ENCODE assay signal across 32 cellular contexts in genomic region chr3:147404800-147405551, GRCh38. TPM values are rescaled to one million over a fixed set of nuclear protein-coding genes. Genes with fewer than 3 reads are reported as not detected.
A peak's percentile ranks its signal among the peaks of the same experiment; 100 is the strongest.
DNase-seq lines count a peak whose midpoint lies in the region; TF ChIP-seq lines count a peak whose summit lies in the region.
"Had no signal": no experiment of that assay in that cellular context is flagged by ENCODE, and none has a peak within 500 bp of the region (broad histone marks: within the 10 kb centered on the region; RNA-seq: fewer than 3 reads in every experiment).

No MANE protein-coding gene starts in this region.

- no peak for TF ChIP-seq CTCF in chondrocyte (IDR thresholded peaks at IDR 0.05)

- peak overlapping the region; percentile 10; the same call in 1 of the 2 replicates for H3K4me3 ChIP-seq in HUES48 (ENCODE audit: low read depth, low read length)
- H3K4me3 ChIP-seq: ascending aorta, esophagus squamous epithelium, heart right ventricle, left ventricle myocardium inferior, stomach, tibial nerve had no signal

- H3K4me1 Mint-ChIP-seq in chondrocyte (ENCODE audit: low read depth) = peaks cover 36% of the 10 kb centered on the region

- H3K4me3 Mint-ChIP-seq in chondrocyte (ENCODE audit: unreplicated experiment) = no peak overlapping the region
- H3K4me3 Mint-ChIP-seq: activated CD8-positive, alpha-beta T cell treated with anti-CD3 and anti-CD28 coated beads for 36 hours; activated naive CD8-positive, alpha-beta T cell treated with anti-CD3 and anti-CD28 coated beads, Interleukin-2, amount 10 ng/mL, durations not matched to agents 7 days and 5 days; effector memory CD8-positive, alpha-beta T cell had no signal

- no peaks in the 10 kb centered on the region for H3K36me3 ChIP-seq in HUES48 (ENCODE audit: control insufficient read depth, insufficient read depth, low read length)
- H3K36me3 ChIP-seq: ascending aorta, esophagus squamous epithelium, heart right ventricle, left ventricle myocardium inferior, stomach, tibial nerve had no signal

- H3K9ac ChIP-seq in HUES48 (ENCODE audit: low read depth, low read length) = no peak overlapping the region

- H3K27ac Mint-ChIP-seq in chondrocyte (ENCODE audit: unreplicated experiment) = no peak overlapping the region
- H3K27ac Mint-ChIP-seq: activated CD8-positive, alpha-beta T cell treated with anti-CD3 and anti-CD28 coated beads for 36 hours; activated naive CD8-positive, alpha-beta T cell treated with anti-CD3 and anti-CD28 coated beads, Interleukin-2, amount 10 ng/mL, durations not matched to agents 7 days and 5 days; effector memory CD8-positive, alpha-beta T cell had no signal

- no peaks in the 10 kb centered on the region for H3K9me3 Mint-ChIP-seq in chondrocyte (ENCODE audit: low read depth)

- H3K4me1 ChIP-seq in HUES48 (ENCODE audit: control insufficient read depth, insufficient read depth, low read length) = peaks cover 73% of the 10 kb centered on the region

- DNase-seq in islet precursor cell = peak; percentile 50
- DNase-seq in substantia nigra (lab: John Stamatoyannopoulos, UW) = no peak
- DNase-seq in chondrocyte (ENCODE audit: low spot score) = no peak
- no peak for DNase-seq in NCI-H2029 treated with DMSO at 0.1 percent for 48 hours (lab: John Stamatoyannopoulos, UW)
- DNase-seq in DMS79 (lab: John Stamatoyannopoulos, UW) = no peak
- DNase-seq: ACHN; activated CD4-positive, alpha-beta T cell treated with anti-CD3 and anti-CD28 coated beads for 1 hour; activated CD8-positive, alpha-beta T cell treated with anti-CD3 and anti-CD28 coated beads for 36 hours; activated effector memory CD4-positive, alpha-beta T cell treated with anti-CD3 and anti-CD28 coated beads, Interleukin-2, amount 50 U/mL, for 16 hours; activated naive CD8-positive, alpha-beta T cell treated with anti-CD3 and anti-CD28 coated beads, Interleukin-2, amount 10 ng/mL, durations not matched to agents 7 days and 5 days; activated T-cell treated with anti-CD3 and anti-CD28 coated beads, Interleukin-2, amount 50 U/mL, for 1 hour; effector memory CD8-positive, alpha-beta T cell; esophagus squamous epithelium; foreskin melanocyte; GDM1; heart right ventricle; KBM-7; left ventricle myocardium inferior; NCI-H1105 treated with DMSO at 0.1 percent for 48 hours; NCI-H2029; NCI-H526; occipital lobe; Right ventricle myocardium superior; stimulated activated CD8-positive, alpha-beta memory T cell treated with anti-CD3 and anti-CD28 coated beads, Interleukin-4, amount 100 ng/mL, for 48 hours; stomach; T-helper 2 cell had no signal

- H3K27ac ChIP-seq in HUES48 (ENCODE audit: low read depth, low read length) (no peak overlapping the region), cingulate gyrus (ENCODE audit: low read depth, low read length) (peak overlapping the region; percentile 57), substantia nigra (ENCODE audit: low read depth, low read length, poor library complexity, severe bottlenecking) (peak overlapping the region; percentile 54)
- H3K27ac ChIP-seq: ascending aorta, esophagus squamous epithelium, heart right ventricle, left ventricle myocardium inferior, stomach, tibial nerve had no signal

- no peaks in the 10 kb centered on the region for H3K36me3 Mint-ChIP-seq in chondrocyte (ENCODE audit: low read depth)

- H3K27me3 ChIP-seq in HUES48 (ENCODE audit: control insufficient read depth, insufficient read depth, low read length) = peaks cover 100% of the 10 kb centered on the region

- peaks cover 63% of the 10 kb centered on the region for H3K27me3 Mint-ChIP-seq in chondrocyte (ENCODE audit: low read depth)

- no peaks in the 10 kb centered on the region for H3K9me3 ChIP-seq in HUES48 (ENCODE audit: control insufficient read depth, insufficient read depth, low read length)
- H3K9me3 ChIP-seq: ascending aorta, heart right ventricle, left ventricle myocardium inferior had no signal

RNA-seq across cellular contexts. Expression of gene ZIC4, which starts 1.4 kb away (rescaled TPM):
- total RNA-seq in chondrocyte = 1.7 to 10.2 TPM (median 1.7 TPM) in 3 replicates
- total RNA-seq: activated CD8-positive, alpha-beta T cell treated with anti-CD3 and anti-CD28 coated beads for 36 hours; activated naive CD8-positive, alpha-beta T cell treated with anti-CD3 and anti-CD28 coated beads, Interleukin-2, amount 10 ng/mL, durations not matched to agents 7 days and 5 days; ascending aorta; esophagus squamous epithelium; heart right ventricle; HT-29; left ventricle myocardium inferior; MCF 10A; Right ventricle myocardium superior; stomach had no signal

RNA-seq across cellular contexts. Expression of gene ZIC1, which starts 4.2 kb away (rescaled TPM):
- 8.8 to 57.3 TPM (median 12.8 TPM) in 3 replicates for total RNA-seq in chondrocyte
- total RNA-seq: activated CD8-positive, alpha-beta T cell treated with anti-CD3 and anti-CD28 coated beads for 36 hours; activated naive CD8-positive, alpha-beta T cell treated with anti-CD3 and anti-CD28 coated beads, Interleukin-2, amount 10 ng/mL, durations not matched to agents 7 days and 5 days; esophagus squamous epithelium; heart right ventricle; HT-29; left ventricle myocardium inferior; MCF 10A; Right ventricle myocardium superior; stomach; tibial nerve had no signal
